Comparison of ENCODE assay signal across 19 cellular contexts in the genomic region with DNA sequence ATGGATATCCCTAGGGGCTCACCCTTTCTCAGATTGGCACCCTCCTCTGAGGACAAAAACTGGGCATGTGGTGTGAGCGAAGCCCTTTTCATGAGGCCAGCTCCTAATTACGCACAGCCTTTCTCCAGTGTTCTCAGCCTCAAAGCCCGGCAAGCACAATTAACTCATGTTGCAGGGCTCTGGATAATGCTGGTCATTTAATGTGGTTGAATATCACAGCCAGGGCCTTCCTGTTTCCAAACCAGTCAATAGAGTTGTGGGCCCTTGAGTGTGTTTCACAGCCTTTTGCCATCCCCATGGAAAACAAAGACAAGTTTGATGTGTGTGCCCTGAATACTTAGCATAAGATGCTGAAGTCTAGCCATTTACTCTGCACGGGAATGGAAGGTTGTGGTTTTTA.
A peak's percentile ranks its signal among the peaks of the same experiment; 100 is the strongest.
DNase-seq lines count a peak whose midpoint lies in the region; ATAC-seq, FAIRE-seq and TF ChIP-seq lines count a peak whose summit lies in the region.
"Had no signal": no experiment of that assay in that cellular context is flagged by ENCODE, and none has a peak within 500 bp of the region (broad histone marks: within the 10 kb centered on the region; RNA-seq: fewer than 3 reads in every experiment).

No MANE protein-coding gene starts in this region.

- H3K4me2 ChIP-seq in HepG2 (ENCODE audit: low read depth, low read length) (no peak overlapping the region), H1 (ENCODE audit: insufficient read depth in 1 of 2, low read depth in 2 of 2, low read length in 2 of 2) (no peak overlapping the region)

- H3K36me3 ChIP-seq in HepG2 (replicated peaks in 1 of 2; ENCODE audit: control insufficient read depth in 1 of 2, insufficient read depth in 2 of 2, low read length in 2 of 2) (no peaks in the 10 kb centered on the region), right lobe of liver (no peaks in the 10 kb centered on the region), H1 (ENCODE audit: control insufficient read depth in 2 of 4, insufficient read depth in 4 of 4, low read length in 3 of 4) (no peaks in the 10 kb centered on the region), spleen (no peaks in the 10 kb centered on the region)

- no peak overlapping the region for H2AK5ac ChIP-seq in H1 (ENCODE audit: low read depth, low read length)

- H2BK15ac ChIP-seq in H1 (ENCODE audit: low read length) = no peak overlapping the region

- H3K79me2 ChIP-seq in HepG2 (ENCODE audit: insufficient read depth, low read length) (no peaks in the 10 kb centered on the region), H1 (ENCODE audit: control insufficient read depth in 1 of 2, insufficient read depth in 2 of 2, low read length in 2 of 2) (no peaks in the 10 kb centered on the region)

- H4K20me1 ChIP-seq in HepG2 (ENCODE audit: insufficient read depth, low read length) (no peaks in the 10 kb centered on the region), H1 (replicated peaks in 1 of 2; ENCODE audit: control insufficient read depth in 1 of 2, insufficient read depth in 2 of 2, low read length in 2 of 2) (no peaks in the 10 kb centered on the region)

- intact Hi-C loops in HepG2 (cut with micrococcal nuclease; ENCODE audit: unreplicated experiment) = no loop called here
- intact Hi-C loops in right lobe of liver (cut with DNase I) = no loop called here
- intact Hi-C loops in spleen (cut with DNase I; ENCODE audit: low total_unique reads) = no loop called here

- POLR2A ChIA-PET in HepG2 (lab: Yijun Ruan, JAX) = no interaction called here
- POLR2A ChIA-PET in H1 (lab: Charles Lee; ENCODE audit: partially characterized antibody) = interaction anchor here (1.4 kb wide), 1 partner anchor 17 kb away, joined by 3 read pairs; no protein-coding TSS in a partner anchor
- POLR2A ChIA-PET in RWPE1 (lab: Yijun Ruan, JAX; ENCODE audit: low non-redundant PET) = no interaction called here

- H3K27ac Mint-ChIP-seq in nephron = peak overlapping the region in 2 of 3 experiments; percentile 47 to 89

- H3K9me3 ChIP-seq in HepG2 (ENCODE audit: low read length) = no peaks in the 10 kb centered on the region
- H3K9me3 ChIP-seq in right lobe of liver = no peaks in the 10 kb centered on the region
- no peaks in the 10 kb centered on the region for H3K9me3 ChIP-seq in H1 (ENCODE audit: insufficient read depth in 2 of 2, low read depth in 1 of 2, low read length in 1 of 2)
- H3K9me3 ChIP-seq in spleen = peaks cover 0 to 8% (median 0%) of the 10 kb centered on the region in 8 donors

- no peak overlapping the region for H2BK12ac ChIP-seq in H1 (ENCODE audit: low read depth, low read length)

- no peaks in the 10 kb centered on the region; the same call in 1 of the 2 replicates for H3K79me1 ChIP-seq in H1 (ENCODE audit: low read depth, low read length)

- no peak overlapping the region for H3K14ac ChIP-seq in H1 (ENCODE audit: insufficient read length)

- H3K56ac ChIP-seq in H1 (replicated peaks; ENCODE audit: insufficient read length, low read depth, low read length) = no peak overlapping the region

- no peak overlapping the region for H4K8ac ChIP-seq in H1 (ENCODE audit: extremely low read depth, insufficient read depth, low read length)

- no peaks in the 10 kb centered on the region for H3K9me3 Mint-ChIP-seq in nephron

- DNase-seq in HepG2 (ENCODE audit: low spot score) = no peak
- no peak for DNase-seq in right lobe of liver
- no peak for DNase-seq in H1 (ENCODE audit: low read depth in 1 of 2, low spot score in 2 of 2)
- no peak for DNase-seq in spleen
- no peak for DNase-seq in RWPE1 (ENCODE audit: low spot score)
- DNase-seq in GM19239 (ENCODE audit: insufficient read length, low spot score) = no peak
- no peak for DNase-seq in stimulated activated naive CD8-positive, alpha-beta T cell treated with anti-CD3 and anti-CD28 coated beads, Interleukin-15, Interleukin-2, amounts not matched to agents 100 U/mL and 50 U/mL, for 24 hours
- DNase-seq: 8988T; Calu3; CD4-positive, alpha-beta memory T cell; IMR-90; MV-4-11; NCI-H1417 treated with DMSO at 0.1 percent for 48 hours; NCI-H1930; NCI-H446; NK-92 treated with Interleukin-12 subunit alpha and Interleukin-12 subunit beta, amount 100 ng/mL, for 24 hours; SHP77 treated with DMSO at 0.1 percent for 48 hours had no signal

- CTCF ChIA-PET in HepG2 (lab: Yijun Ruan, JAX; ENCODE audit: low intra/inter-chr PET ratio, low total read pairs) = no interaction called here
- CTCF ChIA-PET in H1 (lab: Charles Lee; ENCODE audit: partially characterized antibody) = interaction anchor here (0.6 to 1.5 kb wide), 3 partner anchors 12 to 59 kb away, joined by 3 to 4 read pairs (median 4); no protein-coding TSS in a partner anchor
- CTCF ChIA-PET in RWPE1 (lab: Yijun Ruan, JAX) = interaction anchor here (0.5 kb wide), 1 partner anchor 1038 kb away, joined by 3 read pairs; no protein-coding TSS in a partner anchor

- H3K27me3 Mint-ChIP-seq in nephron (ENCODE audit: low read depth) = no peaks in the 10 kb centered on the region
- H3K27me3 Mint-ChIP-seq: CD4-positive, alpha-beta memory T cell had no signal

- H3K4me1 ChIP-seq in HepG2 (ENCODE audit: insufficient read depth, low read length) (peaks cover 32% of the 10 kb centered on the region), right lobe of liver (peaks cover 0 to 31% (median 0%) of the 10 kb centered on the region in 4 donors), H1 (replicated peaks in 1 of 4; ENCODE audit: control insufficient read depth in 3 of 4, insufficient read depth in 4 of 4, low read length in 3 of 4) (no peaks in the 10 kb centered on the region), spleen (peaks cover under 1 to 38% (median 26%) of the 10 kb centered on the region in 6 donors)

- ATAC-seq in HepG2 (no peak), right lobe of liver (no peak)
- no peak for ATAC-seq in stimulated activated naive CD8-positive, alpha-beta T cell treated with anti-CD3 and anti-CD28 coated beads, Interleukin-15, Interleukin-2, amounts not matched to agents 100 U/mL and 50 U/mL, for 24 hours

- no peak overlapping the region for H4K5ac ChIP-seq in H1 (ENCODE audit: insufficient read length, low read depth, low read length)

- no peak overlapping the region for H3K9ac ChIP-seq in HepG2 (ENCODE audit: insufficient read depth, low read depth, low read length)
- H3K9ac ChIP-seq in H1 (replicated peaks in 1 of 4; ENCODE audit: extremely low read depth in 1 of 4, low read depth in 3 of 4, low read length in 3 of 4) = no peak overlapping the region

- WGBS in HepG2 (ENCODE audit: low lambda C conversion rate) = 67% methylated on average over 4 of the region's 4 CpGs
- WGBS in right lobe of liver (ENCODE audit: insufficient coverage, low coverage, low lambda C conversion rate, missing lambda C conversion rate) = 93% methylated on average over 4 of the region's 4 CpGs
- WGBS in H1 (ENCODE audit: extremely low coverage in 1 of 2, insufficient coverage in 1 of 2, insufficient read length in 1 of 2, insufficient replicate concordance in 2 of 2, low coverage in 1 of 2, low lambda C conversion rate in 2 of 2, missing lambda C conversion rate in 1 of 2), 2 experiments = 82% methylated on average over 4 of the region's 4 CpGs; no CpG with 5 or more reads in 1 of the 2 experiments
- WGBS in spleen, 5 donors = 92 to 98% (median 94%) methylated on average over 4 of the region's 4 CpGs

- no peak overlapping the region for H3K4ac ChIP-seq in H1 (replicated peaks; ENCODE audit: insufficient read length, low read depth, low read length)

- H3K27ac ChIP-seq in HepG2 (ENCODE audit: extremely low read length, insufficient read depth, low read length) = no peak overlapping the region
- no peak overlapping the region for H3K27ac ChIP-seq in right lobe of liver
- H3K27ac ChIP-seq in H1 (ENCODE audit: low read depth, low read length) = no peak overlapping the region
- peak overlapping the region in 4 of 8 donors; percentile 2 to 77 (median 24) for H3K27ac ChIP-seq in spleen
- H3K27ac ChIP-seq in RWPE1 = no peak overlapping the region

- no peak overlapping the region for H3K18ac ChIP-seq in H1 (ENCODE audit: extremely low read depth, low read length)

- FAIRE-seq in HepG2 (lab: Jason Lieb, UNC) (no peak), H1 (lab: Jason Lieb, UNC) (no peak), GM19239 (lab: Jason Lieb, UNC) (no peak)
- FAIRE-seq: H54 had no signal

- H3K4me1 Mint-ChIP-seq in nephron = peaks cover 73% of the 10 kb centered on the region

- no TSS peak for BruUV-seq in HepG2 (replicated peaks; lab: Mats Ljungman, UMichigan)

- no peak overlapping the region for H2BK120ac ChIP-seq in H1 (replicated peaks; ENCODE audit: low read depth, low read length)

- H3K27me3 ChIP-seq in HepG2 (ENCODE audit: control insufficient read depth in 1 of 2, insufficient read depth in 2 of 2, low read length in 2 of 2) = no peaks in the 10 kb centered on the region
- H3K27me3 ChIP-seq in right lobe of liver = no peaks in the 10 kb centered on the region
- no peaks in the 10 kb centered on the region for H3K27me3 ChIP-seq in H1 (replicated peaks in 1 of 4; ENCODE audit: control insufficient read depth in 3 of 4, extremely low read depth in 1 of 4, insufficient read depth in 3 of 4, low read length in 3 of 4)
- H3K27me3 ChIP-seq in spleen (replicated peaks in 1 of 7) = no peaks in the 10 kb centered on the region

- no peaks in the 10 kb centered on the region for H3K36me3 Mint-ChIP-seq in nephron (ENCODE audit: low read depth)
- H3K36me3 Mint-ChIP-seq: CD4-positive, alpha-beta memory T cell had no signal

- no peak overlapping the region for H2AFZ ChIP-seq in HepG2 (ENCODE audit: low read length)
- 0 out of 2 replicates have a peak overlapping the region, but pooled peaks have one; percentile 38 for H2AFZ ChIP-seq in H1 (ENCODE audit: low read length)

- H3K4me3 ChIP-seq in HepG2 (replicated peaks in 1 of 3; ENCODE audit: insufficient read depth in 1 of 3, low read depth in 2 of 3, low read length in 3 of 3) (no peak overlapping the region), right lobe of liver (no peak overlapping the region), H1 (ENCODE audit: extremely low read depth in 1 of 4, insufficient read depth in 2 of 4, low read depth in 3 of 4, low read length in 4 of 4) (no peak overlapping the region), spleen (no peak overlapping the region)

- no peak overlapping the region for H3K4me3 Mint-ChIP-seq in nephron
- H3K4me3 Mint-ChIP-seq: CD4-positive, alpha-beta memory T cell had no signal

- no peak overlapping the region for H2BK5ac ChIP-seq in H1 (ENCODE audit: low read depth, low read length)

- no peak overlapping the region for H4K91ac ChIP-seq in H1 (replicated peaks; ENCODE audit: insufficient read length, low read length)

- H3K23me2 ChIP-seq in H1 (ENCODE audit: low read depth, low read length) = no peaks in the 10 kb centered on the region

- TF ChIP-seq EP300 in HepG2 (IDR thresholded peaks at IDR 0.05; ENCODE audit: low read depth in 2 of 2, low read length in 2 of 2) (no peak), HepG2 (CRISPR knock-in tag; IDR thresholded peaks at IDR 0.05; ENCODE audit: borderline replicate concordance) (no peak), H1 (IDR thresholded peaks at IDR 0.05; ENCODE audit: borderline replicate concordance in 1 of 2, low read depth in 2 of 2, low read length in 2 of 2) (no peak)

- no peak for TF ChIP-seq CTCF in HepG2 (CRISPR knock-in tag; IDR thresholded peaks at IDR 0.05)
- TF ChIP-seq CTCF in right lobe of liver (IDR thresholded peaks at IDR 0.05) = no peak
- TF ChIP-seq CTCF in H1 (IDR thresholded peaks at IDR 0.05; ENCODE audit: control extremely low read depth in 1 of 3, insufficient read depth in 1 of 3, low read depth in 1 of 3, low read length in 3 of 3) = no peak
- no peak for TF ChIP-seq CTCF in nephron (IDR thresholded peaks at IDR 0.05; ENCODE audit: unreplicated experiment in 3 of 3)
- no peak for TF ChIP-seq CTCF in spleen (IDR thresholded peaks at IDR 0.05 in 8 of 11, conservative IDR thresholded peaks at IDR 0.05 in 3 of 11)
- TF ChIP-seq CTCF in RWPE1 (conservative IDR thresholded peaks at IDR 0.05; ENCODE audit: low read depth) = no peak

- in situ Hi-C loops in HepG2 (cut with HindIII; ENCODE audit: extremely low pct_ligation_motif_present, low pct_unique_long_range_greater_than_20kb) = no loop called here

- no peak for TF ChIP-seq RAD21 in HepG2 (CRISPR knock-in tag; IDR thresholded peaks at IDR 0.05)
- TF ChIP-seq RAD21 in H1 (IDR thresholded peaks at IDR 0.05 in 1 of 2, conservative IDR thresholded peaks at IDR 0.05 in 1 of 2; ENCODE audit: low read depth in 2 of 2, low read length in 2 of 2) = no peak

- no peak overlapping the region for H2BK20ac ChIP-seq in H1 (ENCODE audit: low read length)

- no peak overlapping the region for H3K23ac ChIP-seq in H1 (ENCODE audit: insufficient read length)

- no peak for TF ChIP-seq POLR2A in HepG2 (IDR thresholded peaks at IDR 0.05; ENCODE audit: insufficient read depth in 1 of 2, low read depth in 2 of 2, low read length in 2 of 2)
- TF ChIP-seq POLR2A in right lobe of liver (IDR thresholded peaks at IDR 0.05) = no peak
- no peak for TF ChIP-seq POLR2A in H1 (IDR thresholded peaks at IDR 0.05; ENCODE audit: control extremely low read depth in 1 of 2, low read depth in 2 of 2, low read length in 2 of 2)
- no peak for TF ChIP-seq POLR2A in spleen (IDR thresholded peaks at IDR 0.05)
